In the genomic region with DNA sequence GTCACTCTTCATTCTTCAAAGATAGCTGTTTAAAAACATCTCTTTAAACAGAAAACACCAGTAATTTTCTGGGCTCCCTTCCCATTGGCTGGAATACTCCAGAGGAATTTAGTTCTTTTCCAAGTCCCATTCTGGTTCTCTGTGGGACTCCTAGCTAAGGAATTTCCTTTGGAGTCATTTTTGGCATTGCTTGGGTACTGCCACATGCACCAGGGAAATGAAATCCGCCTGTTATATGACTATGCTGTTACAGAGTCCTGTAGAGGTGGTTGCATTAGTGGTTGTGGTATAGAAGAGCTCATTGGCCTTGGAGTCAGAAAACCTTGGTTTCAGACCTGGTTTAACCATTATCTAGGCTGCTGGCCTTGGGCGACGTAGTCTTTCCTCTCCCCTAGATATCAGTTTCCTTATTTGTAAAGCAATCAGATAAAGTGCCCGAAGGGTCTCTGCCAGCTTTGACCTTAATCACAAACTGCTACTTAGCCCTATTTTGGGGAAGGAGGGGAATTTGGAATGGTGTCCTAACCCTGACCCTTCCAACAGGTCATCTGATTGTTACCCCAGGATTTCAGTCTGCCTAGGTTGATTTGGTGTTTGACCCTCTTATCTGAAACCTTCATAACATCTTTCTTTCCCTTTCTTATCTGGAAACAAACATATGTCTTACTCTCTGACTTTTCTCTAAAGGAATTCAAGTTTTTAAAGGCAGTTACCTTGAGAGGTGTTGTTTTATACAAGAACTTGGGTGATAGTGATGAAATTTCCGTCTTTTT, we compare ENCODE assay signal across 10 cellular contexts. TPM values are rescaled to one million over a fixed set of nuclear protein-coding genes. Genes with fewer than 3 reads are reported as not detected.
DNase-seq lines count a peak whose midpoint lies in the region; ATAC-seq and TF ChIP-seq lines count a peak whose summit lies in the region.
"Had no signal": no experiment of that assay in that cellular context is flagged by ENCODE, and none has a peak within 500 bp of the region (broad histone marks: within the 10 kb centered on the region; RNA-seq: fewer than 3 reads in every experiment).

No MANE protein-coding gene starts in this region.

- POLR2A ChIA-PET in GM10248 (lab: Yijun Ruan, JAX), result no interaction called here

- CTCF ChIA-PET in GM10248 (lab: Yijun Ruan, JAX), result interaction anchor here (1.2 to 3.5 kb wide), 4 partner anchors 9 to 468 kb away, joined by 4 to 40 read pairs (median 6); no protein-coding TSS in a partner anchor

- peak; percentile 19 for DNase-seq in GM19238 (ENCODE audit: insufficient read length, low spot score)
- peak; percentile 63 for DNase-seq in fibroblast of pulmonary artery (ENCODE audit: low read depth)
- DNase-seq in superior temporal gyrus (ENCODE audit: extremely low spot score), result peak; percentile 45
- no peak for DNase-seq in DMS79 treated with DMSO at 0.1 percent for 48 hours (lab: John Stamatoyannopoulos, UW)
- no peak for DNase-seq in progenitor cell of endocrine pancreas (ENCODE audit: low spot score, unreplicated experiment)
- DNase-seq in GM10248 (ENCODE audit: extremely low spot score), result no peak
- no peak for DNase-seq in HCEC 1CT
- DNase-seq: T-helper 2 cell had no signal

- TF ChIP-seq CTCF in fibroblast of pulmonary artery (IDR thresholded peaks at IDR 0.05; ENCODE audit: low read length, missing control alignments) (no peak), progenitor cell of endocrine pancreas (IDR thresholded peaks at IDR 0.05; ENCODE audit: unreplicated experiment) (no peak), GM10248 (IDR thresholded peaks at IDR 0.05; ENCODE audit: control extremely low read depth, extremely low read depth, low read depth, missing control alignments) (no peak)

- no peak overlapping the region for H3K4me3 Mint-ChIP-seq in progenitor cell of endocrine pancreas (ENCODE audit: low read depth)

- peaks cover 1% of the 10 kb centered on the region for H3K36me3 Mint-ChIP-seq in progenitor cell of endocrine pancreas (ENCODE audit: insufficient read depth)

- H3K27me3 Mint-ChIP-seq in progenitor cell of endocrine pancreas, result peaks cover 42% of the 10 kb centered on the region

- peaks cover 13% of the 10 kb centered on the region for H3K9me3 Mint-ChIP-seq in progenitor cell of endocrine pancreas (ENCODE audit: low read depth)

- ATAC-seq in HG03460 (IDR thresholded peaks at IDR 0.05; ENCODE audit: unreplicated experiment), result peak; percentile 99

- peaks cover 14% of the 10 kb centered on the region for H3K4me1 Mint-ChIP-seq in progenitor cell of endocrine pancreas (ENCODE audit: low read depth)

- no peak overlapping the region for H3K4me3 ChIP-seq in fibroblast of pulmonary artery (replicated peaks; ENCODE audit: low read depth, low read length)

- H3K27ac Mint-ChIP-seq in progenitor cell of endocrine pancreas, result no peak overlapping the region

RNA-seq across cellular contexts. Expression of a gene that starts 13.5 kb away (rescaled TPM):
- total RNA-seq in progenitor cell of endocrine pancreas, result not detected in 2 replicates
- total RNA-seq: mesenteric fat pad had no signal

Comparison
In these comparisons a context has a peak if more than half of its experiments do, and no peak if none do; other contexts are left out.
1. DNase-seq: peak in GM19238 (single experiment), fibroblast of pulmonary artery (single experiment) and superior temporal gyrus (single experiment); none in DMS79 treated with DMSO at 0.1 percent for 48 hours (single experiment), progenitor cell of endocrine pancreas (single experiment), GM10248 (single experiment) and HCEC 1CT (single experiment).